ENCODE assay signal across 8 cellular contexts in genomic region chr12:13044859-13045384, GRCh38. TPM values are rescaled to one million over a fixed set of nuclear protein-coding genes. Genes with fewer than 3 reads are reported as not detected.
A peak's percentile ranks its signal among the peaks of the same experiment; 100 is the strongest.
DNase-seq lines count a peak whose midpoint lies in the region; ATAC-seq and TF ChIP-seq lines count a peak whose summit lies in the region.

No MANE protein-coding gene starts in this region.

- ATAC-seq in GM21576 (IDR thresholded peaks at IDR 0.05; ENCODE audit: unreplicated experiment) (no peak), GM19324 (IDR thresholded peaks at IDR 0.05; ENCODE audit: low FRiP score, unreplicated experiment) (no peak)

- TF ChIP-seq CTCF in AG04449 (IDR thresholded peaks at IDR 0.05; ENCODE audit: insufficient read depth, low read length, missing control alignments) (no peak), brain microvascular endothelial cell (IDR thresholded peaks at IDR 0.05; ENCODE audit: low read depth, low read length, missing control alignments) (no peak)

- no peaks in the 10 kb centered on the region for H3K36me3 ChIP-seq in brain microvascular endothelial cell (replicated peaks)

- no peak overlapping the region for H3K27ac ChIP-seq in brain microvascular endothelial cell

- POLR2A ChIA-PET in AG04449 (lab: Yijun Ruan, JAX), result interaction anchor here (0.7 to 1.0 kb wide), 2 partner anchors 152 to 161 kb away, joined by 3 read pairs; no protein-coding TSS in a partner anchor
- POLR2A ChIA-PET in HEK293T (lab: Yijun Ruan, JAX), result interaction anchor here (0.7 to 1.1 kb wide), 3 partner anchors 10 to 58 kb away, joined by 3 to 4 read pairs (median 3); partner anchors contain the start of gene GSG1

- CTCF ChIA-PET in AG04449 (lab: Yijun Ruan, JAX) (interaction anchor here (1.1 to 3.3 kb wide), 6 partner anchors 11 to 190 kb away, joined by 3 to 18 read pairs (median 3); no protein-coding TSS in a partner anchor), HEK293T (lab: Yijun Ruan, JAX) (interaction anchor here (0.7 to 1.4 kb wide), 8 partner anchors 12 to 129 kb away, joined by 3 to 8 read pairs (median 4); no protein-coding TSS in a partner anchor)

- H3K4me3 ChIP-seq in AG04449 (ENCODE audit: low read depth, low read length) (peak overlapping the region; percentile 94), brain microvascular endothelial cell (ENCODE audit: low read depth, low read length) (peak overlapping the region; percentile 97), mononuclear cell (ENCODE audit: low read length) (peak overlapping the region; percentile 92)

- no peaks in the 10 kb centered on the region for H3K27me3 ChIP-seq in brain microvascular endothelial cell (replicated peaks)
- H3K27me3 ChIP-seq in mononuclear cell (ENCODE audit: insufficient read depth, low read length), result no peaks in the 10 kb centered on the region

- DNase-seq in AG04449 (ENCODE audit: low read depth, low spot score) (no peak), HEK293T (ENCODE audit: extremely low spot score) (peak; percentile 17), brain microvascular endothelial cell (no peak), SW480 (ENCODE audit: low spot score) (no peak), NCI-H526 treated with DMSO at 0.1 percent for 48 hours (lab: John Stamatoyannopoulos, UW) (no peak)

- peaks cover 12% of the 10 kb centered on the region for H3K4me1 ChIP-seq in mononuclear cell (ENCODE audit: insufficient read depth, low read length)

- in situ Hi-C loops in brain microvascular endothelial cell (cut with HindIII; ENCODE audit: low pct_ligation_motif_present, low sequenced_read_pairs), result no loop called here

- H3K9me3 ChIP-seq in mononuclear cell (ENCODE audit: low read depth, low read length), result no peaks in the 10 kb centered on the region

TF ChIP-seq in HEK293T, 16 proteins besides CTCF, POLR2A, EP300 and RAD21:
- TF ChIP-seq ZNF384 (IDR thresholded peaks at IDR 0.05) (peak; percentile 66), HDGF (IDR thresholded peaks at IDR 0.05; ENCODE audit: borderline replicate concordance) (no peak)

RNA-seq across cellular contexts. Expression of gene FAM234B, which starts 0.7 kb away (rescaled TPM):
- 3.9 TPM for total RNA-seq in mononuclear cell

RNA-seq across cellular contexts. Expression of gene HEBP1, which starts 44.9 kb away (rescaled TPM):
- total RNA-seq in mononuclear cell, result 4.3 TPM

RNA-seq across cellular contexts. Expression of gene GSG1, which starts 58.5 kb away (rescaled TPM):
- total RNA-seq in mononuclear cell, result not detected
